In genomic region chr1:60874703-60875102, GRCh38 we compare ENCODE assay signal across 11 cellular contexts.
DNase-seq lines count a peak whose midpoint lies in the region; ATAC-seq, FAIRE-seq and TF ChIP-seq lines count a peak whose summit lies in the region.
"Had no signal": no experiment of that assay in that cellular context is flagged by ENCODE, and none has a peak within 500 bp of the region (broad histone marks: within the 10 kb centered on the region; RNA-seq: fewer than 3 reads in every experiment).

No MANE protein-coding gene starts in this region.

- no peak overlapping the region for H3K4me2 ChIP-seq in astrocyte (ENCODE audit: low read length)

- H3K4me1 ChIP-seq in astrocyte (ENCODE audit: insufficient read depth, low read length) (peaks cover 7% of the 10 kb centered on the region), left lung (no peaks in the 10 kb centered on the region)
- H3K4me1 ChIP-seq: vagina had no signal

- no peak overlapping the region for H2AFZ ChIP-seq in astrocyte (ENCODE audit: low read depth, low read length)

- no peaks in the 10 kb centered on the region for H3K9me3 Mint-ChIP-seq in astrocyte (ENCODE audit: unreplicated experiment)

- no peak overlapping the region for H3K27ac Mint-ChIP-seq in astrocyte (ENCODE audit: unreplicated experiment)

- no peaks in the 10 kb centered on the region for H3K9me3 ChIP-seq in astrocyte (ENCODE audit: insufficient read depth, low read depth, low read length)
- no peaks in the 10 kb centered on the region for H3K9me3 ChIP-seq in left lung
- H3K9me3 ChIP-seq: vagina had no signal

- no peak for FAIRE-seq in astrocyte (lab: Jason Lieb, UNC)

- no peaks in the 10 kb centered on the region for H3K27me3 ChIP-seq in astrocyte (ENCODE audit: insufficient read depth, low read length)
- no peaks in the 10 kb centered on the region for H3K27me3 ChIP-seq in left lung
- H3K27me3 ChIP-seq: vagina had no signal

- peaks cover 2% of the 10 kb centered on the region for H3K4me1 Mint-ChIP-seq in astrocyte (ENCODE audit: low read depth, unreplicated experiment)

- TF ChIP-seq CTCF in HFF-Myc (IDR thresholded peaks at IDR 0.05; ENCODE audit: low read depth, low read length, missing control alignments) (no peak), astrocyte (IDR thresholded peaks at IDR 0.05; ENCODE audit: insufficient read depth, low read depth, low read length) (no peak), left lung (IDR thresholded peaks at IDR 0.05) (no peak)

- no peaks in the 10 kb centered on the region for H3K79me2 ChIP-seq in astrocyte (ENCODE audit: insufficient read depth, low read length)

- no peaks in the 10 kb centered on the region for H3K36me3 Mint-ChIP-seq in astrocyte (ENCODE audit: low read depth, unreplicated experiment)

- H3K4me3 Mint-ChIP-seq in astrocyte (ENCODE audit: unreplicated experiment): no peak overlapping the region

- ATAC-seq in left lung: peak; percentile 41
- no peak for ATAC-seq in GM19023 (IDR thresholded peaks at IDR 0.05; ENCODE audit: unreplicated experiment)

- H3K9ac ChIP-seq in astrocyte (ENCODE audit: low read length): no peak overlapping the region

- no peaks in the 10 kb centered on the region for H3K27me3 Mint-ChIP-seq in astrocyte (ENCODE audit: low read depth, unreplicated experiment)

- H4K20me1 ChIP-seq in astrocyte (ENCODE audit: insufficient read depth, low read length): no peaks in the 10 kb centered on the region

- H3K4me3 ChIP-seq in HFF-Myc (replicated peaks; ENCODE audit: low read depth, low read length) (no peak overlapping the region), astrocyte (ENCODE audit: insufficient read depth, low read depth, low read length) (no peak overlapping the region), left lung (no peak overlapping the region)
- H3K4me3 ChIP-seq: vagina had no signal

- peak; percentile 59 for DNase-seq in CD1c-positive myeloid dendritic cell (ENCODE audit: extremely low spot score)
- peak; percentile 29 for DNase-seq in HFF-Myc (ENCODE audit: extremely low read depth, low read depth)
- peak; percentile 55 for DNase-seq in astrocyte (ENCODE audit: low read depth)
- DNase-seq in left lung: no peak
- no peak for DNase-seq in putamen (ENCODE audit: low spot score)
- DNase-seq in HuH-7 (ENCODE audit: low spot score): no peak
- no peak for DNase-seq in cardiac septum (ENCODE audit: low spot score)
- DNase-seq: DMS153, NCI-H345 had no signal

- intact Hi-C loops in left lung (cut with DNase I) (no loop called here), cardiac septum (cut with DNase I) (no loop called here)

- H3K36me3 ChIP-seq in astrocyte (ENCODE audit: insufficient read depth, low read length): no peaks in the 10 kb centered on the region
- H3K36me3 ChIP-seq in left lung: no peaks in the 10 kb centered on the region
- H3K36me3 ChIP-seq: vagina had no signal

- H3K27ac ChIP-seq in astrocyte (ENCODE audit: low read depth, low read length): no peak overlapping the region
- H3K27ac ChIP-seq in left lung: no peak overlapping the region
- H3K27ac ChIP-seq: vagina had no signal

Comparison
In these comparisons a context has a peak if more than half of its experiments do, and no peak if none do; other contexts are left out.
1. DNase-seq: peak in CD1c-positive myeloid dendritic cell (single experiment), HFF-Myc (single experiment) and astrocyte (single experiment); none in left lung (0 of 2), putamen (single experiment), HuH-7 (single experiment) and cardiac septum (single experiment).